In the genomic region with DNA sequence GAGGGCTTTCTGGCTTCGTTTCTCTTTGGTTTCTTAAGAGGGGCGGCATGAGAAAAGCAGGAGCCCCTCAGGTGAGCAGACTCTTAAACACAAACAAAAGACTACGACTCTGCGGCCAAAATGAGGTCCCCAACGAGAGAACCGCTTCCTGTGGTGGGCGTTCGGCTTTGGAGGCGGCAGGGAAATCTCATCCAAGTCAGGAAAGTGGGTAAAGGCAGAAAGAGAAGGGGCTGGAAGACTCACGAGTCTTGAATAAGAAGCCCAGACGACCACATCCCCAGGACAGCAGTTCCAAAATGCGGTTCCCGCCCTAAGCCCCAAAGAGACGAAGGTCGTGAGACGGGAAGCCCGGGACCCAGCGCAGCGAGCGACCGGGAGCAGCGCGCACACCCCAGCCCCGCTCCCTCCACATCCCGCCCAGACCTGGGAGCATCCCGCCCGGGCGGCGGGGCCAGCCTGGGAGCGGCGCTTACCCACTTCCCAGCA, we compare ENCODE assay signal across 8 cellular contexts. TPM values are rescaled to one million over a fixed set of nuclear protein-coding genes. Genes with fewer than 3 reads are reported as not detected.
A peak's percentile ranks its signal among the peaks of the same experiment; 100 is the strongest.
DNase-seq lines count a peak whose midpoint lies in the region; ATAC-seq and TF ChIP-seq lines count a peak whose summit lies in the region.

No MANE protein-coding gene starts in this region.

- no peak for DNase-seq in Calu3
- no peak for DNase-seq in H9
- DNase-seq in SW480 (ENCODE audit: low spot score): peak; percentile 21
- peak in 1 of 3 experiments; percentile 2 for DNase-seq in effector memory CD8-positive, alpha-beta T cell
- DNase-seq in upper lobe of left lung: no peak
- DNase-seq in HCEC 1CT: no peak

- H4K91ac ChIP-seq in H9 (ENCODE audit: insufficient read length, low read depth, low read length): peak overlapping the region; percentile 44

- no peak overlapping the region for H3K56ac ChIP-seq in H9 (ENCODE audit: insufficient read length, low read depth, low read length)

- H3K27ac Mint-ChIP-seq in Calu3 (ENCODE audit: unreplicated experiment): peak overlapping the region; percentile 97
- H3K27ac Mint-ChIP-seq in H9: peak overlapping the region; percentile 97 to 99 (median 97)
- H3K27ac Mint-ChIP-seq in effector memory CD8-positive, alpha-beta T cell: peak overlapping the region; percentile 94 to 95
- H3K27ac Mint-ChIP-seq in nephron: peak overlapping the region; percentile 96 to 99 (median 97)

- intact Hi-C loops in Calu3 (cut with micrococcal nuclease; ENCODE audit: unreplicated experiment): loop anchor here (5.0 kb wide), 1 partner anchor 110 kb away; a partner anchor contains a TSS

- no peak overlapping the region for H2BK15ac ChIP-seq in H9 (ENCODE audit: low read depth, low read length)

- peak; percentile 12 for ATAC-seq in effector memory CD8-positive, alpha-beta T cell (replicated peaks)
- ATAC-seq in upper lobe of left lung (ENCODE audit: low FRiP score in 2 of 2) (no peak), HG03521 (IDR thresholded peaks at IDR 0.05; ENCODE audit: unreplicated experiment) (no peak)

- H3K9me3 ChIP-seq in H9 (ENCODE audit: control insufficient read depth, low read depth, low read length): peaks cover 17% of the 10 kb centered on the region
- H3K9me3 ChIP-seq in upper lobe of left lung: peaks cover 0 to 3% (median 0%) of the 10 kb centered on the region in 4 donors

- H3K14ac ChIP-seq in H9 (ENCODE audit: insufficient read depth, low read length): peak overlapping the region; percentile 80

- H3K4me3 Mint-ChIP-seq in Calu3 (ENCODE audit: low read depth, unreplicated experiment) (peak overlapping the region; percentile 87), H9 (peak overlapping the region; percentile 97 to 99), nephron (peak overlapping the region; percentile 99 to 100 (median 100))
- peak overlapping the region; percentile 96 to 98 for H3K4me3 Mint-ChIP-seq in effector memory CD8-positive, alpha-beta T cell

- H4K20me1 ChIP-seq in H9 (ENCODE audit: control insufficient read depth, insufficient read depth, insufficient read length): no peaks in the 10 kb centered on the region

- H3K23me2 ChIP-seq in H9 (ENCODE audit: insufficient read length, low read depth, low read length, poor library complexity, severe bottlenecking): peaks cover 9% of the 10 kb centered on the region

- peak overlapping the region; percentile 97 for H3K9ac ChIP-seq in H9 (ENCODE audit: extremely low read depth, insufficient read length, low read length)

- H2AK5ac ChIP-seq in H9 (ENCODE audit: insufficient read length, low read length): no peak overlapping the region

- peaks cover 7% of the 10 kb centered on the region; the same call in 1 of the 2 replicates for H3K79me2 ChIP-seq in H9 (ENCODE audit: insufficient read depth, low read length)

- H4K5ac ChIP-seq in H9 (ENCODE audit: insufficient read length, low read depth, low read length): no peak overlapping the region

- no peak for TF ChIP-seq EP300 in upper lobe of left lung (IDR thresholded peaks at IDR 0.05)

- no peak overlapping the region for H3T11ph ChIP-seq in H9 (ENCODE audit: low read length)

- H3K27me3 ChIP-seq in H9 (ENCODE audit: insufficient read depth, low read length) (no peaks in the 10 kb centered on the region), upper lobe of left lung (no peaks in the 10 kb centered on the region)

- TF ChIP-seq CTCF in Calu3 (IDR thresholded peaks at IDR 0.05; ENCODE audit: unreplicated experiment): no peak
- TF ChIP-seq CTCF in H9 (conservative IDR thresholded peaks at IDR 0.05): no peak
- no peak for TF ChIP-seq CTCF in nephron (IDR thresholded peaks at IDR 0.05; ENCODE audit: unreplicated experiment in 3 of 3)
- no peak for TF ChIP-seq CTCF in upper lobe of left lung (IDR thresholded peaks at IDR 0.05)

- no peak overlapping the region for H2BK5ac ChIP-seq in H9 (ENCODE audit: insufficient read length, low read length)

- H3K79me1 ChIP-seq in H9 (ENCODE audit: insufficient read depth, low read depth, low read length, poor library complexity, severe bottlenecking): peaks cover 3% of the 10 kb centered on the region

- no CpG with 5 or more reads among the region's 31 CpGs for WGBS in H9 (ENCODE audit: extremely low coverage, insufficient read length, low lambda C conversion rate)
- 1% methylated on average over 24 to 29 of the region's 31 CpGs for WGBS in upper lobe of left lung, 2 donors

- peaks cover 0 to 2% (median under 1%) of the 10 kb centered on the region in 4 donors for H3K36me3 ChIP-seq in upper lobe of left lung

- no peak overlapping the region for H2BK12ac ChIP-seq in H9 (ENCODE audit: insufficient read length, low read depth, low read length)

- H3K23ac ChIP-seq in H9 (ENCODE audit: insufficient read length, low read depth, low read length): no peak overlapping the region

- peak overlapping the region; percentile 59 for H2AFZ ChIP-seq in H9 (ENCODE audit: low read length)

- TF ChIP-seq POLR2A in upper lobe of left lung (IDR thresholded peaks at IDR 0.05): no peak

- no peaks in the 10 kb centered on the region for H3K4me1 ChIP-seq in H9 (ENCODE audit: insufficient read depth, low read length)
- peaks cover 12 to 26% (median 16%) of the 10 kb centered on the region in 4 donors for H3K4me1 ChIP-seq in upper lobe of left lung

- CTCF ChIA-PET in Calu3 (lab: Charles Lee): interaction anchor here (0.5 to 1.0 kb wide), 6 partner anchors 12 to 105 kb away, joined by 3 to 5 read pairs (median 3); no protein-coding TSS in a partner anchor

- H3K18ac ChIP-seq in H9 (ENCODE audit: insufficient read length, low read depth, low read length): peak overlapping the region; percentile 74

- H3K4ac ChIP-seq in H9 (ENCODE audit: low read depth, low read length): no peak overlapping the region

- H3K4me3 ChIP-seq in upper lobe of left lung: peak overlapping the region; percentile 58 to 88 (median 74)

- no peak overlapping the region for H2BK120ac ChIP-seq in H9 (ENCODE audit: low read depth, low read length, poor library complexity, severe bottlenecking)

- H3K4me1 Mint-ChIP-seq in Calu3 (ENCODE audit: low read depth, unreplicated experiment) (no peaks in the 10 kb centered on the region), H9 (peaks cover 14 to 15% of the 10 kb centered on the region in 2 experiments), nephron (peaks cover 36% of the 10 kb centered on the region)
- peaks cover 13 to 14% of the 10 kb centered on the region in 2 donors for H3K4me1 Mint-ChIP-seq in effector memory CD8-positive, alpha-beta T cell (ENCODE audit: low read depth in 2 of 2)

- H3K27ac ChIP-seq in H9 (ENCODE audit: insufficient read length, low read depth, low read length) (peak overlapping the region; percentile 15), upper lobe of left lung (peak overlapping the region; percentile 88 to 95 (median 90))

- no peak overlapping the region for H2BK20ac ChIP-seq in H9 (ENCODE audit: low read depth, low read length, poor library complexity, severe bottlenecking)

- TSS peak; percentile 74 for BruUV-seq in Calu3 (replicated peaks; lab: Mats Ljungman, UMichigan)

- H4K8ac ChIP-seq in H9 (replicated peaks; ENCODE audit: insufficient read length, low read depth, low read length): no peak overlapping the region

- H3K36me3 Mint-ChIP-seq in Calu3 (ENCODE audit: insufficient read depth, unreplicated experiment) (peaks cover 55% of the 10 kb centered on the region), H9 (ENCODE audit: insufficient read depth in 1 of 3, low read depth in 3 of 3) (peaks cover 28 to 38% (median 34%) of the 10 kb centered on the region in 3 experiments), nephron (ENCODE audit: low read depth) (peaks cover 28% of the 10 kb centered on the region)
- H3K36me3 Mint-ChIP-seq in effector memory CD8-positive, alpha-beta T cell (ENCODE audit: insufficient read depth): no peaks in the 10 kb centered on the region

- H3K27me3 Mint-ChIP-seq in Calu3 (ENCODE audit: unreplicated experiment) (no peaks in the 10 kb centered on the region), H9 (ENCODE audit: low read depth) (no peaks in the 10 kb centered on the region), nephron (ENCODE audit: low read depth) (no peaks in the 10 kb centered on the region)
- H3K27me3 Mint-ChIP-seq in effector memory CD8-positive, alpha-beta T cell: no peaks in the 10 kb centered on the region

- H3K9me3 Mint-ChIP-seq in Calu3 (ENCODE audit: low read depth, unreplicated experiment) (peaks cover 4% of the 10 kb centered on the region), H9 (peaks cover 26 to 27% of the 10 kb centered on the region in 2 experiments), nephron (peaks cover 20% of the 10 kb centered on the region)
- peaks cover 5 to 7% of the 10 kb centered on the region in 2 donors for H3K9me3 Mint-ChIP-seq in effector memory CD8-positive, alpha-beta T cell

- peak overlapping the region; percentile 90 for H3K4me2 ChIP-seq in H9 (ENCODE audit: insufficient read depth, insufficient read length, low read length)

RNA-seq across cellular contexts. Expression of a gene that starts 0.4 kb away (rescaled TPM):
- 71.8 and 77.3 TPM in 2 replicates for total RNA-seq in Calu3 (2022)
- total RNA-seq in H9 (2021): 104 and 109 TPM in 2 replicates
- 100 to 1,000 TPM in 2 of 6 donors, 10 to 100 TPM in 4; 30.9 to 115 (median 56.9) TPM for total RNA-seq in upper lobe of left lung
